In the genomic region with DNA sequence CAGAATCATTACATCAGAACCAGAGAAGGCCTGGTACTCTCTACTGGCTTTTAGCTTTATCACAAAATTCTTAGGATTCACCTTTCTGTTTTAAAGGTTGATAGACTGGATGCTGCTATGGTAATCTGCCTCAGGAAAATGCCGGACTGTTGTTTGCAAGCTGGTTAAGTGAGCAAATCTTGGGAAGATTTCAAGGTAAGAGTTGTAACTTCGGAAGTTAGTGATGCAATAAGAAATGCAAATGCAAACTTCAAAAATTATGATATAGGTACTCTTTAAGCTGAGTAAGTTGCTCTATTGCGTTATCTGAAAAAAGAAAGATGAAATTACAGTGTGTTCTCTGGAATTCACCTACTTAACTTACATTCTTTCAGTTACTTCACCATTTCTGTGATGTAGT, we compare ENCODE assay signal across 1 cellular context.
A peak's percentile ranks its signal among the peaks of the same experiment; 100 is the strongest.
TF ChIP-seq lines count a peak whose summit lies in the region.

No MANE protein-coding gene starts in this region.

TF ChIP-seq in IMR-90, 13 proteins besides CTCF, POLR2A, EP300 and RAD21 (continued from another document):
- TF ChIP-seq CEBPB (IDR thresholded peaks at IDR 0.05; ENCODE audit: low read depth, low read length) (peak; percentile 29; the same call in 1 of the 2 replicates), RCOR1 (IDR thresholded peaks at IDR 0.05; ENCODE audit: insufficient replicate concordance, low read length) (no peak), RFX5 (IDR thresholded peaks at IDR 0.05; ENCODE audit: low read depth, low read length) (no peak)
